ENCODE assay signal across 2 cellular contexts in genomic region chr22:24550028-24550901, GRCh38.
TF ChIP-seq lines count a peak whose summit lies in the region.

No MANE protein-coding gene starts in this region.

TF ChIP-seq in GM12878, 131 proteins besides CTCF, POLR2A, EP300 and RAD21:
- 0 out of 2 replicates have a peak, but pooled peaks have one; percentile 18 for TF ChIP-seq POLR2AphosphoS5 (IDR thresholded peaks at IDR 0.05; ENCODE audit: low read length)
- peak in 1 of 2 experiments; percentile 53; a peak in 1 of 4 replicates for TF ChIP-seq BHLHE40 (IDR thresholded peaks at IDR 0.05; ENCODE audit: borderline replicate concordance in 1 of 2, low read depth in 2 of 2, low read length in 1 of 2)
- TF ChIP-seq STAT3 (IDR thresholded peaks at IDR 0.05; ENCODE audit: low read depth, low read length): no peak

TF ChIP-seq in GM12891, 5 proteins besides CTCF, POLR2A, EP300 and RAD21:
- no peak for TF ChIP-seq TAF1 (IDR thresholded peaks at IDR 0.05; ENCODE audit: low read depth, low read length)
- TF ChIP-seq PAX5 (IDR thresholded peaks at IDR 0.05; ENCODE audit: insufficient read depth, low read length, severe bottlenecking): no peak
